8 cellular contexts compared by ENCODE assay signal in genomic region chr20:44702776-44703175, GRCh38. TPM values are rescaled to one million over a fixed set of nuclear protein-coding genes. Genes with fewer than 3 reads are reported as not detected.
DNase-seq lines count a peak whose midpoint lies in the region; ATAC-seq, FAIRE-seq and TF ChIP-seq lines count a peak whose summit lies in the region.

No MANE protein-coding gene starts in this region.

- H3K79me2 ChIP-seq in GM12878 (ENCODE audit: control insufficient read depth, insufficient read depth, low read length), result no peaks in the 10 kb centered on the region

- ATAC-seq in HG02759 (IDR thresholded peaks at IDR 0.05; ENCODE audit: unreplicated experiment) (peak; percentile 67), GM12878 (peak; percentile 88), left lung (peak; percentile 77), GM19351 (IDR thresholded peaks at IDR 0.05; ENCODE audit: unreplicated experiment) (no peak)
- ATAC-seq in activated CD4-positive, alpha-beta T cell treated with anti-CD3 and anti-CD28 coated beads for 36 hours, result no peak

- no peak overlapping the region for H3K27ac Mint-ChIP-seq in activated CD4-positive, alpha-beta T cell treated with anti-CD3 and anti-CD28 coated beads for 36 hours

- TF ChIP-seq EP300 in GM12878 (IDR thresholded peaks at IDR 0.05; ENCODE audit: borderline replicate concordance in 1 of 2, control insufficient read depth in 1 of 2, low read depth in 2 of 2, low read length in 2 of 2), result peak in 1 of 2 experiments; percentile 30; a peak in 1 of 4 replicates

- no peak for FAIRE-seq in GM12878 (lab: Jason Lieb, UNC)

- H3K4me3 ChIP-seq in AG04450 (ENCODE audit: low read depth, low read length) (no peak overlapping the region), GM12878 (no peak overlapping the region), left lung (no peak overlapping the region), uterus (no peak overlapping the region)

- no peak overlapping the region for H3K4me2 ChIP-seq in GM12878 (ENCODE audit: control insufficient read depth, insufficient read depth)

- intact Hi-C loops in GM12878 (cut with micrococcal nuclease; ENCODE audit: unreplicated experiment), result no loop called here
- intact Hi-C loops in left lung (cut with DNase I), result no loop called here
- intact Hi-C loops in uterus (cut with DNase I; ENCODE audit: low total_unique reads), result no loop called here
- intact Hi-C loops in activated CD4-positive, alpha-beta T cell treated with anti-CD3 and anti-CD28 coated beads for 36 hours (cut with DNase I, micrococcal nuclease), result no loop called here

- POLR2A ChIA-PET in AG04450 (lab: Yijun Ruan, JAX) (interaction anchor here (0.6 to 1.0 kb wide), 2 partner anchors 12 to 1981 kb away, joined by 3 to 6 read pairs; partner anchors contain the start of gene CCN5), GM12878 (lab: Charles Lee) (no interaction called here)
- POLR2A ChIA-PET in activated CD4-positive, alpha-beta T cell treated with anti-CD3 and anti-CD28 coated beads for 36 hours (lab: Charles Lee), result no interaction called here

- TF ChIP-seq POLR2A in GM12878 (IDR thresholded peaks at IDR 0.05; ENCODE audit: low read depth, low read length) (no peak), uterus (IDR thresholded peaks at IDR 0.05) (no peak)

- H3K9ac ChIP-seq in GM12878 (ENCODE audit: control insufficient read depth, insufficient read depth, low read length), result no peak overlapping the region

- H3K27ac ChIP-seq in AG04450 (ENCODE audit: low read depth, low read length) (peak overlapping the region; percentile 57), GM12878 (ENCODE audit: control insufficient read depth, insufficient read depth) (no peak overlapping the region), left lung (no peak overlapping the region), uterus (peak overlapping the region; percentile 83 to 85)

- H3K9me3 Mint-ChIP-seq in activated CD4-positive, alpha-beta T cell treated with anti-CD3 and anti-CD28 coated beads for 36 hours (ENCODE audit: low read depth), result no peaks in the 10 kb centered on the region

- no peaks in the 10 kb centered on the region for H4K20me1 ChIP-seq in GM12878 (ENCODE audit: control insufficient read depth, insufficient read depth)

- BruUV-seq in GM12878 (replicated peaks; lab: Mats Ljungman, UMichigan), result no TSS peak

- DNase-seq in AG04450 (ENCODE audit: low read depth, low spot score), result peak; percentile 87
- DNase-seq in GM12878 (ENCODE audit: low read depth, low spot score), result no peak
- DNase-seq in left lung, result peak in 1 of 2 donors; percentile 81
- DNase-seq in uterus, result peak; percentile 87 to 89
- no peak for DNase-seq in activated gamma-delta T cell treated with Interleukin-2 at 50 U/mL for 16 hours
- DNase-seq in activated CD4-positive, alpha-beta T cell treated with anti-CD3 and anti-CD28 coated beads for 36 hours, result no peak

- no peak overlapping the region for H3K4me3 Mint-ChIP-seq in activated CD4-positive, alpha-beta T cell treated with anti-CD3 and anti-CD28 coated beads for 36 hours

- H3K27me3 ChIP-seq in AG04450 (ENCODE audit: control insufficient read depth, insufficient read depth, low read length) (peaks cover 2% of the 10 kb centered on the region), GM12878 (replicated peaks in 1 of 2; ENCODE audit: control insufficient read depth in 2 of 2, insufficient read depth in 2 of 2, low read length in 1 of 2) (no peaks in the 10 kb centered on the region; a peak in 2 of 4 replicates), left lung (no peaks in the 10 kb centered on the region), uterus (no peaks in the 10 kb centered on the region)

- H3K36me3 ChIP-seq in GM12878 (ENCODE audit: control insufficient read depth in 2 of 2, insufficient read depth in 2 of 2, low read length in 1 of 2) (no peaks in the 10 kb centered on the region), left lung (no peaks in the 10 kb centered on the region), uterus (no peaks in the 10 kb centered on the region)

- H3K9me3 ChIP-seq in AG04450 (ENCODE audit: control insufficient read depth, insufficient read depth, low read length) (no peaks in the 10 kb centered on the region), GM12878 (replicated peaks; ENCODE audit: control insufficient read depth, insufficient read depth, low read length) (no peaks in the 10 kb centered on the region), left lung (no peaks in the 10 kb centered on the region), uterus (no peaks in the 10 kb centered on the region)

- 9% methylated on average over 9 of the region's 9 CpGs for WGBS in GM12878 (ENCODE audit: insufficient coverage, insufficient replicate concordance, low lambda C conversion rate, missing lambda C conversion rate)

- SMC1A ChIA-PET in GM12878 (lab: Charles Lee; ENCODE audit: uncharacterized antibody, unreplicated experiment), result no interaction called here

- CTCF ChIA-PET in AG04450 (lab: Charles Lee) (interaction anchor here (1.0 to 1.2 kb wide), 3 partner anchors 9 to 30 kb away, joined by 3 to 5 read pairs (median 3); no protein-coding TSS in a partner anchor), GM12878 (lab: Yijun Ruan, JAX) (no interaction called here)
- CTCF ChIA-PET in activated CD4-positive, alpha-beta T cell treated with anti-CD3 and anti-CD28 coated beads for 36 hours (lab: Charles Lee), result interaction anchor here (0.9 kb wide), 1 partner anchor 19 kb away, joined by 3 read pairs; no protein-coding TSS in a partner anchor

- no peak overlapping the region for H2AFZ ChIP-seq in GM12878 (ENCODE audit: control insufficient read depth, low read depth, low read length)

- in situ Hi-C loops in GM12878 (cut with MboI), result no loop called here

- H3K36me3 Mint-ChIP-seq in activated CD4-positive, alpha-beta T cell treated with anti-CD3 and anti-CD28 coated beads for 36 hours (ENCODE audit: low read depth), result no peaks in the 10 kb centered on the region

- RAD21 ChIA-PET in GM12878 (lab: Charles Lee; ENCODE audit: unreplicated experiment), result no interaction called here

- peaks cover 4% of the 10 kb centered on the region for H3K4me1 ChIP-seq in GM12878 (ENCODE audit: control insufficient read depth, insufficient read depth, low read length)
- H3K4me1 ChIP-seq in left lung, result peaks cover 13% of the 10 kb centered on the region in 2 donors
- H3K4me1 ChIP-seq in uterus, result peaks cover 0 to 31% of the 10 kb centered on the region in 2 donors

- H3K4me1 Mint-ChIP-seq in activated CD4-positive, alpha-beta T cell treated with anti-CD3 and anti-CD28 coated beads for 36 hours, result no peaks in the 10 kb centered on the region

- TF ChIP-seq CTCF in AG04450 (IDR thresholded peaks at IDR 0.05; ENCODE audit: low read depth, low read length) (no peak), GM12878 (IDR thresholded peaks at IDR 0.05 in 2 of 3, conservative IDR thresholded peaks at IDR 0.05 in 1 of 3; ENCODE audit: control insufficient read depth in 2 of 3, extremely low read depth in 1 of 3, insufficient read depth in 1 of 3, low read depth in 3 of 3, low read length in 3 of 3) (no peak), left lung (IDR thresholded peaks at IDR 0.05) (no peak), uterus (IDR thresholded peaks at IDR 0.05) (no peak)

- peaks cover 2% of the 10 kb centered on the region for H3K27me3 Mint-ChIP-seq in activated CD4-positive, alpha-beta T cell treated with anti-CD3 and anti-CD28 coated beads for 36 hours

- no peak for TF ChIP-seq RAD21 in GM12878 (IDR thresholded peaks at IDR 0.05; ENCODE audit: insufficient read depth, low read depth, low read length)

RNA-seq across cellular contexts. Expression of gene CCN5, which starts 12.4 kb away (rescaled TPM):
- 0.37 and 0.50 TPM in 2 replicates for polyA plus RNA-seq in AG04450 (2011; rRNA removed)
- polyA minus RNA-seq in AG04450 (2011; rRNA and poly(A)+ RNA removed), result 0.18 TPM in 1 of 2 replicates, not detected in the other
- not detected in 2 replicates for total RNA-seq in GM12878 (2013; cell fraction: nucleolus; rRNA removed)
- total RNA-seq in GM12878 (2014; rRNA removed), result not detected in 2 replicates
- total RNA-seq in GM12878 (2014; rRNA removed; fragmentation: Illumina TruSeq; extraction: Trizol), result not detected in 2 replicates
- total RNA-seq in GM12878 (2021), result 0.15 TPM in 1 of 2 replicates, not detected in the other
- not detected for polyA plus RNA-seq in GM12878 (2011; ENCODE audit: low read depth)
- polyA plus RNA-seq in GM12878 (2011; rRNA removed), result not detected in 2 replicates
- not detected in 2 replicates for polyA plus RNA-seq in GM12878 (2011; cell fraction: cytosol; rRNA removed)
- not detected in 2 replicates for polyA plus RNA-seq in GM12878 (2011; cell fraction: nucleus; rRNA removed)
- polyA plus RNA-seq in GM12878 (2012), result 0.06 TPM in 1 of 2 replicates, not detected in the other
- polyA plus RNA-seq in GM12878 (2014; fragmentation: Illumina TruSeq; extraction: Trizol), result not detected in 2 replicates
- polyA plus RNA-seq in GM12878 (2014; fragmentation: Nextera tagmentation; extraction: Ambion mirVana), result not detected
- not detected in 2 replicates for polyA plus RNA-seq in GM12878 (2014; rRNA removed)
- polyA plus RNA-seq in GM12878 (2016; fragmentation: Nextera tagmentation; extraction: Ambion mirVana), result under 1 TPM in 1 of 2 experiments, not detected in 1; 0.14 TPM
- not detected in 2 replicates for polyA minus RNA-seq in GM12878 (2011; rRNA and poly(A)+ RNA removed)
- polyA minus RNA-seq in GM12878 (2011; cell fraction: cytosol; rRNA and poly(A)+ RNA removed), result 6.1 and 8.0 TPM in 2 replicates
- 0.36 and 1.5 TPM in 2 replicates for polyA minus RNA-seq in GM12878 (2011; cell fraction: nucleus; rRNA and poly(A)+ RNA removed)
- total RNA-seq in left lung, result 10 to 100 TPM; 14.3 to 20.8 TPM
- 10 to 100 TPM in 3 of 4 donors, not detected in 1; 19.4 to 47.9 (median 29.7) TPM for total RNA-seq in uterus
- not detected for total RNA-seq in activated CD4-positive, alpha-beta T cell treated with anti-CD3 and anti-CD28 coated beads for 36 hours

RNA-seq across cellular contexts. Expression of gene KCNK15, which starts 42.9 kb away (rescaled TPM):
- polyA plus RNA-seq in AG04450 (2011; rRNA removed) (not detected in 2 replicates), GM12878 (2011; rRNA removed) (not detected in 2 replicates), GM12878 (2014; fragmentation: Illumina TruSeq; extraction: Trizol) (not detected in 2 replicates), GM12878 (2014; fragmentation: Nextera tagmentation; extraction: Ambion mirVana) (not detected), GM12878 (2014; rRNA removed) (not detected in 2 replicates), GM12878 (2016; fragmentation: Nextera tagmentation; extraction: Ambion mirVana) (not detected)
- polyA minus RNA-seq in AG04450 (2011; rRNA and poly(A)+ RNA removed), result not detected in 2 replicates
- total RNA-seq in GM12878 (2013; cell fraction: nucleolus; rRNA removed), result not detected in 2 replicates
- total RNA-seq in GM12878 (2014; rRNA removed) (not detected in 2 replicates), GM12878 (2014; rRNA removed; fragmentation: Illumina TruSeq; extraction: Trizol) (not detected in 2 replicates), GM12878 (2021) (not detected in 2 replicates), left lung (1 to 10 TPM; 1.8 to 3.1 TPM), uterus (1 to 10 TPM in 3 of 4 donors, under 1 TPM in 1; 0.26 to 4.4 (median 2.0) TPM)
- not detected for polyA plus RNA-seq in GM12878 (2011; ENCODE audit: low read depth)
- not detected in 2 replicates for polyA plus RNA-seq in GM12878 (2011; cell fraction: cytosol; rRNA removed)
- polyA plus RNA-seq in GM12878 (2011; cell fraction: nucleus; rRNA removed), result not detected in 2 replicates
- not detected in 2 replicates for polyA plus RNA-seq in GM12878 (2012)
- polyA minus RNA-seq in GM12878 (2011; rRNA and poly(A)+ RNA removed), result not detected in 2 replicates
- polyA minus RNA-seq in GM12878 (2011; cell fraction: cytosol; rRNA and poly(A)+ RNA removed), result 0.94 TPM in 2 replicates
- polyA minus RNA-seq in GM12878 (2011; cell fraction: nucleus; rRNA and poly(A)+ RNA removed), result 0.12 and 0.19 TPM in 2 replicates
- total RNA-seq in activated CD4-positive, alpha-beta T cell treated with anti-CD3 and anti-CD28 coated beads for 36 hours, result 1 to 10 TPM; 1.1 to 1.4 TPM

RNA-seq across cellular contexts. Expression of gene ADA, which starts 51.3 kb away (rescaled TPM):
- polyA plus RNA-seq in AG04450 (2011; rRNA removed) (12.5 and 12.6 TPM in 2 replicates), GM12878 (2011; rRNA removed) (88.9 and 129 TPM in 2 replicates), GM12878 (2014; fragmentation: Illumina TruSeq; extraction: Trizol) (71.6 and 82.7 TPM in 2 replicates), GM12878 (2014; fragmentation: Nextera tagmentation; extraction: Ambion mirVana) (10 to 100 TPM; 40.9 to 70.6 TPM), GM12878 (2014; rRNA removed) (122 and 125 TPM in 2 replicates), GM12878 (2016; fragmentation: Nextera tagmentation; extraction: Ambion mirVana) (100 to 1,000 TPM; 189 to 217 TPM)
- polyA minus RNA-seq in AG04450 (2011; rRNA and poly(A)+ RNA removed), result 9.6 and 14.4 TPM in 2 replicates
- 51.8 and 52.9 TPM in 2 replicates for total RNA-seq in GM12878 (2013; cell fraction: nucleolus; rRNA removed)
- total RNA-seq in GM12878 (2014; rRNA removed) (74.6 and 78.6 TPM in 2 replicates), GM12878 (2014; rRNA removed; fragmentation: Illumina TruSeq; extraction: Trizol) (69.1 and 69.5 TPM in 2 replicates), GM12878 (2021) (99.0 and 105 TPM in 2 replicates), left lung (10 to 100 TPM in 1 of 2 donors, 1 to 10 TPM in 1; 7.6 to 15.5 TPM), uterus (10 to 100 TPM in 1 of 4 donors, 1 to 10 TPM in 2, under 1 TPM in 1; 0.59 to 11.0 (median 4.8) TPM)
- 54.0 TPM for polyA plus RNA-seq in GM12878 (2011; ENCODE audit: low read depth)
- 142 and 175 TPM in 2 replicates for polyA plus RNA-seq in GM12878 (2011; cell fraction: cytosol; rRNA removed)
- 152 and 179 TPM in 2 replicates for polyA plus RNA-seq in GM12878 (2011; cell fraction: nucleus; rRNA removed)
- polyA plus RNA-seq in GM12878 (2012), result 58.7 and 86.7 TPM in 2 replicates
- polyA minus RNA-seq in GM12878 (2011; rRNA and poly(A)+ RNA removed), result 75.2 and 93.0 TPM in 2 replicates
- 21.2 and 28.5 TPM in 2 replicates for polyA minus RNA-seq in GM12878 (2011; cell fraction: cytosol; rRNA and poly(A)+ RNA removed)
- 21.6 and 28.6 TPM in 2 replicates for polyA minus RNA-seq in GM12878 (2011; cell fraction: nucleus; rRNA and poly(A)+ RNA removed)
- total RNA-seq in activated CD4-positive, alpha-beta T cell treated with anti-CD3 and anti-CD28 coated beads for 36 hours, result 10 to 100 TPM; 33.8 to 37.8 TPM

Comparison
In these comparisons a context has a peak if more than half of its experiments do, and no peak if none do; other contexts are left out.
1. DNase-seq: peak in AG04450 (single experiment) and uterus (2 of 2); none in GM12878 (single experiment), activated gamma-delta T cell treated with Interleukin-2 at 50 U/mL for 16 hours (single experiment) and activated CD4-positive, alpha-beta T cell treated with anti-CD3 and anti-CD28 coated beads for 36 hours (single experiment).
2. H3K27ac ChIP-seq: peak in AG04450 (single experiment) and uterus (2 of 2); none in GM12878 (single experiment) and left lung (0 of 2).
3. ATAC-seq: peak in HG02759 (single experiment), GM12878 (single experiment) and left lung (single experiment); none in GM19351 (single experiment) and activated CD4-positive, alpha-beta T cell treated with anti-CD3 and anti-CD28 coated beads for 36 hours (single experiment).